1 cellular context compared by ENCODE assay signal in the genomic region with DNA sequence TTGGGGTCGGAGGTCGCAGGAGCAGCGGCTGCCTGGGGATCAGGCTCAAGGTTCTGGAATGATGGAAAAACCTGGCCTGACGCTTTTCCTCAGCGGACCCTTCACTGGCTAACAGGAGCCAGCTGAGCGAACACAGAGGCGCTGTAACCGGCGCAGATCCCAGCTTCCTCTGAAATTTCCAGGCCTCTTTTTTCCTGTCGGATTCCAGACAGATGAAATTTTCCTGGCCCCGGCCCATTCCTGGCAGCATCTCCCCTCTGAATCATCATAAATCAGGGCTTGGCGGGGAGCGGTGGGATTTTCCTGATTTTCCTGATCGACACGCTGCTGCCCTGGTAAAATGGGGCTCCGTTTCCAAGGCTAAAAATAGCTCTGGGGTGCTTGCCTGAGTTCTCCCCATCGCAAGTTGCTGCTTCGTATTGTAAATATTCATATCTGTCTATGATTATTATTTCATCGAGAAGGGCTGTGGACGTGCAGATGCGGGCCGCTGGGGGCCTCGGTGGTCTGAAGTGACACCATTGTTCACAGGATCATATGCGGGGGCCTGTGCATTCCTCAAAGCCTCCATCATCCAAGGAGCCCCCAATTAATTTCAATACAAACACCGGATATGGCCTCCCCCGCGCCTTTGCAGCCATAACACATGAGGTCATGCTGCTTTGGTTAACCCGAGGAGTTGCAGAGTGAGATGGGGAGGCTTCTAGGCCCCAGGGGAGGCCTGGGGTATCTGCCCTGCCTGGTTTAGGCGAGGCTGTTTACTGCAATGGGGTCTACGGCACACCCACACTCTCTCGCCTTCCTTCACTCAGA.
TF ChIP-seq lines count a peak whose summit lies in the region.

No MANE protein-coding gene starts in this region.

TF ChIP-seq in WTC11, 78 proteins besides CTCF, POLR2A, EP300 and RAD21 (continued from another document):
- TF ChIP-seq ZNF423 (CRISPR knock-in tag; IDR thresholded peaks at IDR 0.05): no peak
- TF ChIP-seq, protein P1, sequence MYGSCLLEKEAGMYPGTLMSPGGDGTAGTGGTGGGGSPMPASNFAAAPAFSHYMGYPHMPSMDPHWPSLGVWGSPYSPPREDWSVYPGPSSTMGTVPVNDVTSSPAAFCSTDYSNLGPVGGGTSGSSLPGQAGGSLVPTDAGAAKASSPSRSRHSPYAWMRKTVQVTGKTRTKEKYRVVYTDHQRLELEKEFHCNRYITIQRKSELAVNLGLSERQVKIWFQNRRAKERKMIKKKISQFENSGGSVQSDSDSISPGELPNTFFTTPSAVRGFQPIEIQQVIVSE (CRISPR knock-in tag; IDR thresholded peaks at IDR 0.05; ENCODE audit: borderline replicate concordance): no peak
- no peak for TF ChIP-seq GTF2I (CRISPR knock-in tag; conservative IDR thresholded peaks at IDR 0.05)
- no peak for TF ChIP-seq NR3C1 (CRISPR knock-in tag; conservative IDR thresholded peaks at IDR 0.05; ENCODE audit: low read depth)
- no peak for TF ChIP-seq GRHL2 (CRISPR knock-in tag; IDR thresholded peaks at IDR 0.05; ENCODE audit: insufficient replicate concordance, severe bottlenecking)
- no peak for TF ChIP-seq TP53 (CRISPR knock-in tag; IDR thresholded peaks at IDR 0.05)
- TF ChIP-seq ELF4 (CRISPR knock-in tag; IDR thresholded peaks at IDR 0.05; ENCODE audit: low read depth): no peak
- TF ChIP-seq, protein P2, sequence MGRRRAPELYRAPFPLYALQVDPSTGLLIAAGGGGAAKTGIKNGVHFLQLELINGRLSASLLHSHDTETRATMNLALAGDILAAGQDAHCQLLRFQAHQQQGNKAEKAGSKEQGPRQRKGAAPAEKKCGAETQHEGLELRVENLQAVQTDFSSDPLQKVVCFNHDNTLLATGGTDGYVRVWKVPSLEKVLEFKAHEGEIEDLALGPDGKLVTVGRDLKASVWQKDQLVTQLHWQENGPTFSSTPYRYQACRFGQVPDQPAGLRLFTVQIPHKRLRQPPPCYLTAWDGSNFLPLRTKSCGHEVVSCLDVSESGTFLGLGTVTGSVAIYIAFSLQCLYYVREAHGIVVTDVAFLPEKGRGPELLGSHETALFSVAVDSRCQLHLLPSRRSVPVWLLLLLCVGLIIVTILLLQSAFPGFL (CRISPR knock-in tag; IDR thresholded peaks at IDR 0.05; ENCODE audit: borderline replicate concordance): no peak
- TF ChIP-seq ATF1 (CRISPR knock-in tag; IDR thresholded peaks at IDR 0.05): no peak
- TF ChIP-seq SMAD4 (CRISPR knock-in tag; IDR thresholded peaks at IDR 0.05): no peak
- TF ChIP-seq, protein P3, sequence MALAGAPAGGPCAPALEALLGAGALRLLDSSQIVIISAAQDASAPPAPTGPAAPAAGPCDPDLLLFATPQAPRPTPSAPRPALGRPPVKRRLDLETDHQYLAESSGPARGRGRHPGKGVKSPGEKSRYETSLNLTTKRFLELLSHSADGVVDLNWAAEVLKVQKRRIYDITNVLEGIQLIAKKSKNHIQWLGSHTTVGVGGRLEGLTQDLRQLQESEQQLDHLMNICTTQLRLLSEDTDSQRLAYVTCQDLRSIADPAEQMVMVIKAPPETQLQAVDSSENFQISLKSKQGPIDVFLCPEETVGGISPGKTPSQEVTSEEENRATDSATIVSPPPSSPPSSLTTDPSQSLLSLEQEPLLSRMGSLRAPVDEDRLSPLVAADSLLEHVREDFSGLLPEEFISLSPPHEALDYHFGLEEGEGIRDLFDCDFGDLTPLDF (CRISPR knock-in tag; IDR thresholded peaks at IDR 0.05): no peak
- TF ChIP-seq, protein P4, sequence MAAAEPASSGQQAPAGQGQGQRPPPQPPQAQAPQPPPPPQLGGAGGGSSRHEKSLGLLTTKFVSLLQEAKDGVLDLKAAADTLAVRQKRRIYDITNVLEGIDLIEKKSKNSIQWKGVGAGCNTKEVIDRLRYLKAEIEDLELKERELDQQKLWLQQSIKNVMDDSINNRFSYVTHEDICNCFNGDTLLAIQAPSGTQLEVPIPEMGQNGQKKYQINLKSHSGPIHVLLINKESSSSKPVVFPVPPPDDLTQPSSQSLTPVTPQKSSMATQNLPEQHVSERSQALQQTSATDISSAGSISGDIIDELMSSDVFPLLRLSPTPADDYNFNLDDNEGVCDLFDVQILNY (CRISPR knock-in tag; IDR thresholded peaks at IDR 0.05): no peak
- TF ChIP-seq SOX15 (CRISPR knock-in tag; IDR thresholded peaks at IDR 0.05): no peak
- TF ChIP-seq SMAD3 (CRISPR knock-in tag; IDR thresholded peaks at IDR 0.05; ENCODE audit: borderline replicate concordance): no peak
- TF ChIP-seq ZNF263 (CRISPR knock-in tag; IDR thresholded peaks at IDR 0.05; ENCODE audit: low read depth): no peak
